Comparison of ENCODE assay signal across 8 cellular contexts in genomic region chr3:129121016-129121791, GRCh38. TPM values are rescaled to one million over a fixed set of nuclear protein-coding genes. Genes with fewer than 3 reads are reported as not detected.
DNase-seq lines count a peak whose midpoint lies in the region; ATAC-seq and TF ChIP-seq lines count a peak whose summit lies in the region.

No MANE protein-coding gene starts in this region.

- DNase-seq in CD1c-positive myeloid dendritic cell (ENCODE audit: extremely low spot score), result peak; percentile 62
- no peak for DNase-seq in astrocyte of the cerebellum (ENCODE audit: low read depth)
- DNase-seq in stimulated activated CD8-positive, alpha-beta memory T cell treated with anti-CD3 and anti-CD28 coated beads, Interleukin-4, amount 100 ng/mL, for 4 hours (ENCODE audit: low read depth in 2 of 2, low spot score in 1 of 2), result peak; percentile 26 to 35

- H3K4me3 ChIP-seq in astrocyte of the cerebellum (ENCODE audit: low read depth, low read length) (peak overlapping the region; percentile 80), iPS-18c (ENCODE audit: insufficient read depth, low read depth, low read length) (peak overlapping the region; percentile 81)

- H3K9me3 ChIP-seq in iPS-18c (ENCODE audit: control insufficient read depth, insufficient read depth, low read length), result no peaks in the 10 kb centered on the region

- in situ Hi-C loops in astrocyte of the cerebellum (cut with HindIII; ENCODE audit: low sequenced_read_pairs), result no loop called here

- ATAC-seq in GM21528 (IDR thresholded peaks at IDR 0.05; ENCODE audit: low FRiP score, unreplicated experiment) (peak; percentile 41), HG03159 (IDR thresholded peaks at IDR 0.05; ENCODE audit: unreplicated experiment) (no peak), HG03342 (IDR thresholded peaks at IDR 0.05; ENCODE audit: unreplicated experiment) (no peak)

- TF ChIP-seq CTCF in astrocyte of the cerebellum (IDR thresholded peaks at IDR 0.05; ENCODE audit: low read depth, low read length, missing control alignments), result no peak

TF ChIP-seq in PFSK-1, 5 proteins besides CTCF, POLR2A, EP300 and RAD21:
- TF ChIP-seq TAF1 (IDR thresholded peaks at IDR 0.05; ENCODE audit: borderline replicate concordance, insufficient read depth, low read length) (no peak), SIN3A (IDR thresholded peaks at IDR 0.05; ENCODE audit: borderline replicate concordance, insufficient read depth, low read length) (no peak), FOXP2 (optimal IDR thresholded peaks at IDR 0.05; ENCODE audit: borderline replicate concordance, extremely low read depth, extremely low read length, insufficient read depth) (peak; percentile 15)

RNA-seq across cellular contexts. Expression of gene RAB43, which starts 0.4 kb away (rescaled TPM):
- polyA plus RNA-seq in PFSK-1 (2012; ENCODE audit: insufficient read length, low read depth), result 39.5 TPM

RNA-seq across cellular contexts. Expression of gene ISY1, which starts 39.7 kb away (rescaled TPM):
- polyA plus RNA-seq in PFSK-1 (2012; ENCODE audit: insufficient read length, low read depth), result 24.6 TPM
